In genomic region chr9:105693435-105694275, GRCh38 we compare ENCODE assay signal across 8 cellular contexts. TPM values are rescaled to one million over a fixed set of nuclear protein-coding genes. Genes with fewer than 3 reads are reported as not detected.
DNase-seq lines count a peak whose midpoint lies in the region; ATAC-seq, FAIRE-seq and TF ChIP-seq lines count a peak whose summit lies in the region.

No MANE protein-coding gene starts in this region.

- peaks cover 3% of the 10 kb centered on the region for H3K9me3 Mint-ChIP-seq in nephron progenitor cell

- no peak overlapping the region for H3K23ac ChIP-seq in H1 (ENCODE audit: insufficient read length)

- H2BK20ac ChIP-seq in H1 (ENCODE audit: low read length): no peak overlapping the region

- H2BK5ac ChIP-seq in H1 (ENCODE audit: low read depth, low read length): no peak overlapping the region

- H3K14ac ChIP-seq in H1 (ENCODE audit: insufficient read length): no peak overlapping the region

- no peaks in the 10 kb centered on the region for H3K79me1 ChIP-seq in H1 (ENCODE audit: low read depth, low read length)

- TF ChIP-seq RAD21 in H1 (IDR thresholded peaks at IDR 0.05 in 1 of 2, conservative IDR thresholded peaks at IDR 0.05 in 1 of 2; ENCODE audit: low read depth in 2 of 2, low read length in 2 of 2): no peak

- peaks cover 9% of the 10 kb centered on the region for H3K23me2 ChIP-seq in H1 (ENCODE audit: low read depth, low read length)

- TF ChIP-seq POLR2A in H1 (IDR thresholded peaks at IDR 0.05; ENCODE audit: control extremely low read depth in 1 of 2, low read depth in 2 of 2, low read length in 2 of 2): no peak

- H3K36me3 Mint-ChIP-seq in nephron progenitor cell (ENCODE audit: low read depth): peaks cover 5% of the 10 kb centered on the region

- H4K5ac ChIP-seq in H1 (ENCODE audit: insufficient read length, low read depth, low read length): no peak overlapping the region

- no peak overlapping the region for H2BK15ac ChIP-seq in H1 (ENCODE audit: low read length)

- DNase-seq in EH (ENCODE audit: low read depth) (peak; percentile 0), GM19239 (ENCODE audit: insufficient read length, low spot score) (no peak), RWPE2 (ENCODE audit: low spot score) (no peak), H1 (ENCODE audit: low read depth in 1 of 2, low spot score in 2 of 2) (no peak), nephron progenitor cell (no peak), COLO829 (ENCODE audit: low spot score) (no peak), midbrain (lab: John Stamatoyannopoulos, UW) (no peak)

- no peak for TF ChIP-seq EP300 in H1 (IDR thresholded peaks at IDR 0.05; ENCODE audit: borderline replicate concordance in 1 of 2, low read depth in 2 of 2, low read length in 2 of 2)

- WGBS in H1 (ENCODE audit: extremely low coverage in 1 of 2, insufficient coverage in 1 of 2, insufficient read length in 1 of 2, insufficient replicate concordance in 2 of 2, low coverage in 1 of 2, low lambda C conversion rate in 2 of 2, missing lambda C conversion rate in 1 of 2), 2 experiments: 30% methylated on average over 16 of the region's 16 CpGs; no CpG with 5 or more reads in 1 of the 2 experiments

- no peaks in the 10 kb centered on the region for H3K9me3 ChIP-seq in RWPE2 (ENCODE audit: severe bottlenecking)
- H3K9me3 ChIP-seq in H1 (ENCODE audit: insufficient read depth in 2 of 2, low read depth in 1 of 2, low read length in 1 of 2): no peaks in the 10 kb centered on the region

- H3K27ac Mint-ChIP-seq in nephron progenitor cell: no peak overlapping the region

- H3K27me3 ChIP-seq in RWPE2 (ENCODE audit: insufficient read depth, poor library complexity, severe bottlenecking) (peaks cover 21% of the 10 kb centered on the region), H1 (replicated peaks in 1 of 4; ENCODE audit: control insufficient read depth in 3 of 4, extremely low read depth in 1 of 4, insufficient read depth in 3 of 4, low read length in 3 of 4) (peaks cover 4 to 31% (median 19%) of the 10 kb centered on the region in 4 experiments; a peak in 6 of 7 replicates)

- H3K36me3 ChIP-seq in RWPE2 (ENCODE audit: low read depth): no peaks in the 10 kb centered on the region
- no peaks in the 10 kb centered on the region for H3K36me3 ChIP-seq in H1 (ENCODE audit: control insufficient read depth in 2 of 4, insufficient read depth in 4 of 4, low read length in 3 of 4)

- peak overlapping the region; percentile 55; the same call in 1 of the 2 replicates for H2BK12ac ChIP-seq in H1 (ENCODE audit: low read depth, low read length)

- peak overlapping the region; percentile 85 for H2AFZ ChIP-seq in H1 (ENCODE audit: low read length)

- no peak overlapping the region for H3K27ac ChIP-seq in RWPE2 (ENCODE audit: poor library complexity, severe bottlenecking)
- no peak overlapping the region for H3K27ac ChIP-seq in H1 (ENCODE audit: low read depth, low read length)

- peak overlapping the region; percentile 84 for H3K4me3 Mint-ChIP-seq in nephron progenitor cell

- H3K9ac ChIP-seq in H1 (replicated peaks in 1 of 4; ENCODE audit: extremely low read depth in 1 of 4, low read depth in 3 of 4, low read length in 3 of 4): peak overlapping the region in 2 of 4 experiments; percentile 37 to 87; a peak in 3 of 7 replicates

- no peak overlapping the region for H3K4ac ChIP-seq in H1 (replicated peaks; ENCODE audit: insufficient read length, low read depth, low read length)

- H3K56ac ChIP-seq in H1 (replicated peaks; ENCODE audit: insufficient read length, low read depth, low read length): no peak overlapping the region

- H3K4me2 ChIP-seq in H1 (ENCODE audit: insufficient read depth in 1 of 2, low read depth in 2 of 2, low read length in 2 of 2): peak overlapping the region; percentile 88 to 90

- H2AK5ac ChIP-seq in H1 (ENCODE audit: low read depth, low read length): no peak overlapping the region

- FAIRE-seq in GM19239 (lab: Jason Lieb, UNC): peak; percentile 78
- peak; percentile 50 for FAIRE-seq in H1 (lab: Jason Lieb, UNC)

- H3K4me3 ChIP-seq in RWPE2 (ENCODE audit: severe bottlenecking): peak overlapping the region; percentile 86
- peak overlapping the region; percentile 71 to 85 (median 76); a peak in 6 of 8 replicates for H3K4me3 ChIP-seq in H1 (ENCODE audit: extremely low read depth in 1 of 4, insufficient read depth in 2 of 4, low read depth in 3 of 4, low read length in 4 of 4)

- H3K18ac ChIP-seq in H1 (ENCODE audit: extremely low read depth, low read length): no peak overlapping the region

- ATAC-seq in HG03175 (IDR thresholded peaks at IDR 0.05; ENCODE audit: unreplicated experiment): peak; percentile 24
- ATAC-seq in RWPE2 (ENCODE audit: low read depth): peak; percentile 24; the same call in 2 of the 3 replicates

- POLR2A ChIA-PET in H1 (lab: Charles Lee; ENCODE audit: partially characterized antibody): interaction anchor here (1.1 to 1.4 kb wide), 2 partner anchors 13 to 37 kb away, joined by 3 to 5 read pairs; no protein-coding TSS in a partner anchor

- peaks cover 5% of the 10 kb centered on the region for H3K4me1 ChIP-seq in RWPE2 (ENCODE audit: insufficient read depth, poor library complexity, severe bottlenecking)
- H3K4me1 ChIP-seq in H1 (replicated peaks in 1 of 4; ENCODE audit: control insufficient read depth in 3 of 4, insufficient read depth in 4 of 4, low read length in 3 of 4): peaks cover 2 to 5% (median 3%) of the 10 kb centered on the region in 4 experiments; a peak in 5 of 7 replicates

- CTCF ChIA-PET in H1 (lab: Charles Lee; ENCODE audit: partially characterized antibody): interaction anchor here (0.6 to 1.0 kb wide), 5 partner anchors 25 to 306 kb away, joined by 3 read pairs; no protein-coding TSS in a partner anchor

- H4K20me1 ChIP-seq in H1 (replicated peaks in 1 of 2; ENCODE audit: control insufficient read depth in 1 of 2, insufficient read depth in 2 of 2, low read length in 2 of 2): peaks cover 0 to 5% of the 10 kb centered on the region in 2 experiments

- peaks cover 36% of the 10 kb centered on the region for H3K4me1 Mint-ChIP-seq in nephron progenitor cell

- peaks cover 50% of the 10 kb centered on the region for H3K27me3 Mint-ChIP-seq in nephron progenitor cell (ENCODE audit: low read depth, poor library complexity)

- 0 out of 4 replicates have a peak, but pooled peaks cover 0 to 7% of the 10 kb centered on the region in 2 experiments for H3K79me2 ChIP-seq in H1 (ENCODE audit: control insufficient read depth in 1 of 2, insufficient read depth in 2 of 2, low read length in 2 of 2)

- no peak overlapping the region for H2BK120ac ChIP-seq in H1 (replicated peaks; ENCODE audit: low read depth, low read length)

- TF ChIP-seq CTCF in RWPE2 (IDR thresholded peaks at IDR 0.05; ENCODE audit: poor library complexity, severe bottlenecking) (no peak), H1 (IDR thresholded peaks at IDR 0.05; ENCODE audit: control extremely low read depth in 1 of 3, insufficient read depth in 1 of 3, low read depth in 1 of 3, low read length in 3 of 3) (no peak), nephron progenitor cell (IDR thresholded peaks at IDR 0.05) (no peak)

- no peak overlapping the region for H4K91ac ChIP-seq in H1 (replicated peaks; ENCODE audit: insufficient read length, low read length)

- H4K8ac ChIP-seq in H1 (ENCODE audit: extremely low read depth, insufficient read depth, low read length): no peak overlapping the region

TF ChIP-seq in H1, 55 proteins besides CTCF, POLR2A, EP300 and RAD21:
- TF ChIP-seq SAP30 (IDR thresholded peaks at IDR 0.05; ENCODE audit: insufficient read depth, insufficient replicate concordance, low read length) (peak; percentile 7), NRF1 (IDR thresholded peaks at IDR 0.05; ENCODE audit: low read depth, low read length) (no peak)

RNA-seq across cellular contexts. Expression of gene TMEM38B, which starts 0.7 kb away (rescaled TPM):
- 12.4 and 17.5 TPM in 2 replicates for total RNA-seq in H1 (2021; fragmentation: NEBNext Ultra II Directional; extraction: Animal tissue kit (Norgen Biotek cat#: 25700))
- polyA plus RNA-seq in H1 (2011; rRNA removed): 5.6 and 10.6 TPM in 2 replicates
- polyA plus RNA-seq in H1 (2011; cell fraction: cytosol; rRNA removed): 11.6 TPM
- polyA plus RNA-seq in H1 (2011; cell fraction: nucleus; rRNA removed): 3.0 TPM
- polyA plus RNA-seq in H1 (2012, experiment 1 of 2): 7.6 to 16.4 TPM (median 11.3 TPM) in 4 replicates
- 1.3 TPM for polyA plus RNA-seq in H1 (2012, experiment 2 of 2)
- polyA plus RNA-seq in H1 (2013, experiment 1 of 2): 9.5 TPM
- polyA plus RNA-seq in H1 (2013, experiment 2 of 2): 12.4 TPM
- 9.0 and 13.4 TPM in 2 replicates for polyA minus RNA-seq in H1 (2011; rRNA and poly(A)+ RNA removed)
- 13.2 TPM for polyA minus RNA-seq in H1 (2011; cell fraction: cytosol; rRNA and poly(A)+ RNA removed)
- 14.7 TPM for polyA minus RNA-seq in H1 (2011; cell fraction: nucleus; rRNA and poly(A)+ RNA removed)

RNA-seq across cellular contexts. Expression of gene TAL2, which starts 31.4 kb away (rescaled TPM):
- total RNA-seq in H1 (2021; fragmentation: NEBNext Ultra II Directional; extraction: Animal tissue kit (Norgen Biotek cat#: 25700)): 0.65 TPM in 1 of 2 replicates, not detected in the other
- polyA plus RNA-seq in H1 (2011; rRNA removed): 0.47 and 0.82 TPM in 2 replicates
- 0.25 TPM for polyA plus RNA-seq in H1 (2011; cell fraction: cytosol; rRNA removed)
- 0.48 TPM for polyA plus RNA-seq in H1 (2011; cell fraction: nucleus; rRNA removed)
- 0.35 to 0.98 TPM (median 0.74 TPM) in 3 of 4 replicates, not detected in the other for polyA plus RNA-seq in H1 (2012, experiment 1 of 2)
- polyA plus RNA-seq in H1 (2012, experiment 2 of 2): not detected
- 0.41 TPM for polyA plus RNA-seq in H1 (2013, experiment 1 of 2)
- 0.61 TPM for polyA plus RNA-seq in H1 (2013, experiment 2 of 2)
- 0.44 and 1.3 TPM in 2 replicates for polyA minus RNA-seq in H1 (2011; rRNA and poly(A)+ RNA removed)
- not detected for polyA minus RNA-seq in H1 (2011; cell fraction: cytosol; rRNA and poly(A)+ RNA removed)
- not detected for polyA minus RNA-seq in H1 (2011; cell fraction: nucleus; rRNA and poly(A)+ RNA removed)
